In the genomic region with DNA sequence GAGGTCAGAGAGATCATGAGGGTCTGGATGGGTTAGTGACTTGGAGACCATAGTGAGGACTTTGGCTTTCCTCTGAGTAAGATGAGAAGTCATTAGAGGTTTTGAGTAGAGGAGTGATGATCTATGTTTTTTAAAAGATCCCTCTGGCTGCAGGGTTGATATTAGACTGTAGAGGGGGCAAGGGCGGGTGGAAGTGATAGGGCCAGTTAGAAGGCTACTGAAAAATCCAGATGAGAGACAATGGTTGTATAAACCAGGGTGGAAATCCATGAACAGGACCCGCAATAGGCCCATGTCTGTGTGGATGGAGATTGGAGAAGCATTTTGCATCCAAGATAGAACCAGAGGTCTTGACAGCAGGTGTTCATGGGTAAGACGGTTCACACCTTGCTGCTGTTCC, we compare ENCODE assay signal across 12 cellular contexts. TPM values are rescaled to one million over a fixed set of nuclear protein-coding genes. Genes with fewer than 3 reads are reported as not detected.
DNase-seq lines count a peak whose midpoint lies in the region; ATAC-seq and TF ChIP-seq lines count a peak whose summit lies in the region.
"Had no signal": no experiment of that assay in that cellular context is flagged by ENCODE, and none has a peak within 500 bp of the region (broad histone marks: within the 10 kb centered on the region; RNA-seq: fewer than 3 reads in every experiment).

No MANE protein-coding gene starts in this region.

- peak; percentile 28 for TF ChIP-seq CTCF in AG10803 (conservative IDR thresholded peaks at IDR 0.05; ENCODE audit: low read length)
- TF ChIP-seq CTCF in IMR-90 (conservative IDR thresholded peaks at IDR 0.05; ENCODE audit: low read depth, low read length): 0 out of 2 replicates have a peak, but pooled peaks have one; percentile 14

- BruUV-seq in IMR-90 (replicated peaks; lab: Mats Ljungman, UMichigan): no TSS peak

- H2BK5ac ChIP-seq in IMR-90 (ENCODE audit: low read depth, low read length, poor library complexity, severe bottlenecking): no peak overlapping the region

- H3K9me3 ChIP-seq in IMR-90 (ENCODE audit: control insufficient read depth, insufficient read depth, low read length): no peaks in the 10 kb centered on the region

- H2BK15ac ChIP-seq in IMR-90 (ENCODE audit: low read depth, low read length): no peak overlapping the region

- H3K27me3 ChIP-seq in IMR-90 (ENCODE audit: control insufficient read depth, insufficient read depth, low read length): peaks cover 37% of the 10 kb centered on the region

- no peaks in the 10 kb centered on the region for H3K9me3 Mint-ChIP-seq in effector memory CD8-positive, alpha-beta T cell

- H2BK120ac ChIP-seq in IMR-90 (ENCODE audit: low read depth, low read length): no peak overlapping the region

- no peak overlapping the region for H3K56ac ChIP-seq in IMR-90 (ENCODE audit: extremely low read depth, insufficient read depth, low read length)

- no peak overlapping the region for H2AK5ac ChIP-seq in IMR-90 (ENCODE audit: low read depth, low read length)

- intact Hi-C loops in IMR-90 (cut with micrococcal nuclease): no loop called here

- DNase-seq in AG10803 (ENCODE audit: low read depth) (no peak), IMR-90 (no peak), retina (no peak)
- peak in 1 of 3 experiments; percentile 20 for DNase-seq in effector memory CD8-positive, alpha-beta T cell
- DNase-seq: activated effector memory CD4-positive, alpha-beta T cell treated with anti-CD3 and anti-CD28 coated beads, Interleukin-2, amount 50 U/mL, for 16 hours; DMS153; midbrain; NCI-H1417 treated with DMSO at 0.1 percent for 48 hours; stimulated activated CD4-positive, alpha-beta T cell treated with anti-CD3 and anti-CD28 coated beads, Interleukin-2, amount 100 ng/mL, for 24 hours had no signal

- TF ChIP-seq POLR2A in IMR-90 (IDR thresholded peaks at IDR 0.05; ENCODE audit: low read depth, low read length): no peak

- no peak for TF ChIP-seq RAD21 in IMR-90 (IDR thresholded peaks at IDR 0.05; ENCODE audit: low read length)

- no peak overlapping the region for H3K4me2 ChIP-seq in IMR-90 (ENCODE audit: low read depth, low read length)

- no peak overlapping the region for H3K4ac ChIP-seq in IMR-90 (ENCODE audit: low read depth, low read length)

- CTCF ChIA-PET in IMR-90 (lab: Yijun Ruan, JAX): interaction anchor here (0.7 kb wide), 1 partner anchor 33 kb away, joined by 3 read pairs; no protein-coding TSS in a partner anchor

- dilution Hi-C loops in IMR-90 (cut with HindIII; ENCODE audit: low sequenced_read_pairs, unreplicated experiment): no loop called here

- ATAC-seq in IMR-90 (ENCODE audit: low read depth): no peak
- peak; percentile 61 for ATAC-seq in effector memory CD8-positive, alpha-beta T cell (replicated peaks)
- no peak for ATAC-seq in HG03571 (IDR thresholded peaks at IDR 0.05; ENCODE audit: unreplicated experiment)
- no peak for ATAC-seq in HG03039 (IDR thresholded peaks at IDR 0.05; ENCODE audit: unreplicated experiment)

- no peaks in the 10 kb centered on the region for H3K79me1 ChIP-seq in IMR-90 (ENCODE audit: low read depth in 1 of 2, low read length in 2 of 2)

- 0 out of 2 replicates have a peak, but pooled peaks cover 2% of the 10 kb centered on the region for H3K4me1 ChIP-seq in IMR-90 (ENCODE audit: control insufficient read depth, insufficient read depth, low read length)

- H3K18ac ChIP-seq in IMR-90 (ENCODE audit: low read depth, low read length): no peak overlapping the region

- H2BK20ac ChIP-seq in IMR-90 (ENCODE audit: low read depth, low read length): no peak overlapping the region

- POLR2A ChIA-PET in IMR-90 (lab: Charles Lee; ENCODE audit: unreplicated experiment): no interaction called here

- H3K9ac ChIP-seq in IMR-90 (ENCODE audit: low read depth, low read length): no peak overlapping the region

- 82% methylated on average over 3 of the region's 3 CpGs; no CpG with 5 or more reads in 1 of the 2 experiments for WGBS in IMR-90 (ENCODE audit: extremely low coverage in 2 of 2, insufficient read length in 1 of 2), 2 experiments

- no peak overlapping the region for H2AFZ ChIP-seq in IMR-90 (replicated peaks; ENCODE audit: low read length, poor library complexity)

- no peak overlapping the region for H4K5ac ChIP-seq in IMR-90 (ENCODE audit: low read depth, low read length)

- H3K27ac Mint-ChIP-seq in effector memory CD8-positive, alpha-beta T cell: peak overlapping the region; percentile 47 to 92

- H4K8ac ChIP-seq in IMR-90 (ENCODE audit: low read depth in 2 of 2, low read length in 2 of 2): no peak overlapping the region

- peak overlapping the region; percentile 4 to 45 for H3K4me3 Mint-ChIP-seq in effector memory CD8-positive, alpha-beta T cell

- H4K91ac ChIP-seq in IMR-90 (ENCODE audit: insufficient read depth, low read depth, low read length): no peak overlapping the region

- H3K23ac ChIP-seq in IMR-90 (ENCODE audit: low read depth, low read length): no peak overlapping the region

- peaks cover 47 to 57% of the 10 kb centered on the region in 2 donors for H3K4me1 Mint-ChIP-seq in effector memory CD8-positive, alpha-beta T cell (ENCODE audit: low read depth in 2 of 2)

- no peak overlapping the region for H3K4me3 ChIP-seq in AG10803 (ENCODE audit: low read length)
- H3K4me3 ChIP-seq in IMR-90 (ENCODE audit: insufficient read depth, low read depth, low read length): no peak overlapping the region

- H3K14ac ChIP-seq in IMR-90 (replicated peaks; ENCODE audit: low read depth, low read length): no peak overlapping the region

- H3K27me3 Mint-ChIP-seq in effector memory CD8-positive, alpha-beta T cell: no peaks in the 10 kb centered on the region

- no peak overlapping the region for H2AK9ac ChIP-seq in IMR-90 (replicated peaks; ENCODE audit: low read depth, low read length, poor library complexity)

- peaks cover 99% of the 10 kb centered on the region for H3K36me3 Mint-ChIP-seq in effector memory CD8-positive, alpha-beta T cell (ENCODE audit: insufficient read depth)

- in situ Hi-C loops in IMR-90 (cut with MboI; ENCODE audit: low sequenced_read_pairs): no loop called here

- no peaks in the 10 kb centered on the region for H4K20me1 ChIP-seq in IMR-90 (ENCODE audit: insufficient read depth, low read length)

- H3K36me3 ChIP-seq in IMR-90 (ENCODE audit: control insufficient read depth, insufficient read depth, low read length): no peaks in the 10 kb centered on the region

- H3K27ac ChIP-seq in IMR-90 (ENCODE audit: insufficient read depth, low read length): no peak overlapping the region

- 0 out of 2 replicates have a peak, but pooled peaks cover 2% of the 10 kb centered on the region for H3K9me1 ChIP-seq in IMR-90 (ENCODE audit: insufficient read depth, low read length)

TF ChIP-seq in IMR-90, 13 proteins besides CTCF, POLR2A, EP300 and RAD21:
- TF ChIP-seq CHD1 (IDR thresholded peaks at IDR 0.05; ENCODE audit: low read depth, low read length) (no peak), BHLHE40 (IDR thresholded peaks at IDR 0.05; ENCODE audit: low read depth, low read length) (no peak), SMC3 (IDR thresholded peaks at IDR 0.05; ENCODE audit: low read depth, low read length) (no peak), NFE2L2 (IDR thresholded peaks at IDR 0.05; ENCODE audit: low read depth, low read length) (no peak), RCOR1 (IDR thresholded peaks at IDR 0.05; ENCODE audit: insufficient replicate concordance, low read length) (no peak)

RNA-seq across cellular contexts. Expression of a gene that starts 9.8 kb away (rescaled TPM):
- not detected in 2 replicates for total RNA-seq in IMR-90 (2012; rRNA removed)
- polyA plus RNA-seq in IMR-90 (2012; rRNA removed): not detected in 2 replicates
- not detected in 2 replicates for polyA plus RNA-seq in IMR-90 (2012; cell fraction: cytosol; rRNA removed)
- 0.01 TPM in 1 of 2 replicates, not detected in the other for polyA plus RNA-seq in IMR-90 (2012; cell fraction: nucleus; rRNA removed; ENCODE audit: low replicate concordance)
- total RNA-seq: fibroblast of lung had no signal
- polyA plus RNA-seq: fibroblast of lung had no signal

RNA-seq across cellular contexts. Expression of a gene that starts 36.7 kb away (rescaled TPM):
- total RNA-seq in IMR-90 (2012; rRNA removed): 10.4 and 10.6 TPM in 2 replicates
- 25.5 and 31.4 TPM in 2 replicates for polyA plus RNA-seq in IMR-90 (2012; rRNA removed)
- 15.2 and 18.1 TPM in 2 replicates for polyA plus RNA-seq in IMR-90 (2012; cell fraction: cytosol; rRNA removed)
- 6.0 and 10.4 TPM in 2 replicates for polyA plus RNA-seq in IMR-90 (2012; cell fraction: nucleus; rRNA removed; ENCODE audit: low replicate concordance)

RNA-seq across cellular contexts. Expression of a gene that starts 44.0 kb away (rescaled TPM):
- 9.2 and 9.3 TPM in 2 replicates for total RNA-seq in IMR-90 (2012; rRNA removed)
- polyA plus RNA-seq in IMR-90 (2012; rRNA removed): 20.3 and 22.1 TPM in 2 replicates
- 14.3 and 22.6 TPM in 2 replicates for polyA plus RNA-seq in IMR-90 (2012; cell fraction: cytosol; rRNA removed)
- polyA plus RNA-seq in IMR-90 (2012; cell fraction: nucleus; rRNA removed; ENCODE audit: low replicate concordance): 19.9 and 44.1 TPM in 2 replicates

RNA-seq across cellular contexts. Expression of a gene that starts 52.3 kb away (rescaled TPM):
- total RNA-seq in IMR-90 (2012; rRNA removed): 1.9 and 2.0 TPM in 2 replicates
- 2.6 and 2.9 TPM in 2 replicates for polyA plus RNA-seq in IMR-90 (2012; rRNA removed)
- polyA plus RNA-seq in IMR-90 (2012; cell fraction: cytosol; rRNA removed): 1.9 and 2.6 TPM in 2 replicates
- polyA plus RNA-seq in IMR-90 (2012; cell fraction: nucleus; rRNA removed; ENCODE audit: low replicate concordance): 2.8 and 2.9 TPM in 2 replicates

RNA-seq across cellular contexts. Expression of a gene that starts 52.5 kb away (rescaled TPM):
- 23.3 and 24.9 TPM in 2 replicates for total RNA-seq in IMR-90 (2012; rRNA removed)
- 45.5 and 48.9 TPM in 2 replicates for polyA plus RNA-seq in IMR-90 (2012; rRNA removed)
- polyA plus RNA-seq in IMR-90 (2012; cell fraction: cytosol; rRNA removed): 50.7 and 53.0 TPM in 2 replicates
- polyA plus RNA-seq in IMR-90 (2012; cell fraction: nucleus; rRNA removed; ENCODE audit: low replicate concordance): 14.2 and 16.1 TPM in 2 replicates
